In the genomic region with DNA sequence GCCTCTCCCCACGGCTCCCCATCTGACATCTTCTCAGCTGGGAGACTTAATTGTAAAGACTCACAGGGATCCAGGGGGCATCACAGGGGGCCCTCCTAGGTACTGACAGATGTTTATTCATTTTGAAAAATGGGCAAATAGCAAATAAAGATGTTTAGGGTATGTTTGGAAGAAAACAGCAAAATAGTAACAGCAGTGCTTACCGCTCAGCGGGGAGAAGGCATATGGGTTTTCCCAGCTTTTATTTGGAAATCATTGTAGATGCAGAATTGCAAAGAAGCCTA, we compare ENCODE assay signal across 18 cellular contexts. TPM values are rescaled to one million over a fixed set of nuclear protein-coding genes. Genes with fewer than 3 reads are reported as not detected.
A peak's percentile ranks its signal among the peaks of the same experiment; 100 is the strongest.
DNase-seq lines count a peak whose midpoint lies in the region; ATAC-seq and TF ChIP-seq lines count a peak whose summit lies in the region.
"Had no signal": no experiment of that assay in that cellular context is flagged by ENCODE, and none has a peak within 500 bp of the region (broad histone marks: within the 10 kb centered on the region; RNA-seq: fewer than 3 reads in every experiment).

No MANE protein-coding gene starts in this region.

- no peaks in the 10 kb centered on the region for H3K4me1 ChIP-seq in HEK293 (ENCODE audit: control insufficient read depth, insufficient read depth, low read length)
- H3K4me1 ChIP-seq in adipocyte (ENCODE audit: control insufficient read depth, insufficient read depth, low read length) = peaks cover 42% of the 10 kb centered on the region
- H3K4me1 ChIP-seq: BE2C had no signal

- TF ChIP-seq CTCF in HEK293 (tag by site-specific recombination; IDR thresholded peaks at IDR 0.05) = no peak
- TF ChIP-seq CTCF in neural crest cell (conservative IDR thresholded peaks at IDR 0.05) = no peak

- peak overlapping the region; percentile 31 for H3K4me3 Mint-ChIP-seq in neural crest cell
- H3K4me3 Mint-ChIP-seq: CD4-positive, alpha-beta memory T cell; H9 had no signal

- DNase-seq in adipocyte (ENCODE audit: low read depth) (no peak), neural crest cell (ENCODE audit: low read depth, low spot score) (no peak), substantia nigra (lab: John Stamatoyannopoulos, UW) (no peak), AG08396 (ENCODE audit: low spot score) (no peak), NOMO-1 treated with dmso at 0.1 percent for 144 hours (lab: John Stamatoyannopoulos, UW; ENCODE audit: unreplicated experiment) (no peak)
- DNase-seq: BE2C; H9; NCI-H1105; NCI-H1694; NK-92 treated with Interleukin-12 subunit alpha and Interleukin-12 subunit beta, amount 100 ng/mL, for 24 hours; RPMI8226; SIG-M5; T-helper 1 cell had no signal

- CTCF ChIA-PET in HEK293 (lab: Yijun Ruan, JAX) = interaction anchor here (1.0 to 7.0 kb wide), 3 partner anchors 9 to 49 kb away, joined by 4 to 72 read pairs (median 5); no protein-coding TSS in a partner anchor

- H3K4me3 ChIP-seq in HEK293 (ENCODE audit: low read depth, low read length) = no peak overlapping the region
- no peak overlapping the region for H3K4me3 ChIP-seq in adipocyte (ENCODE audit: low read length)

- H3K27ac ChIP-seq in HEK293 (ENCODE audit: extremely low read depth, low read depth, low read length) (no peak overlapping the region), substantia nigra (ENCODE audit: low read depth, low read length, poor library complexity, severe bottlenecking) (no peak overlapping the region)

- H3K27me3 Mint-ChIP-seq in neural crest cell (ENCODE audit: low read depth) = peaks cover 2% of the 10 kb centered on the region

- peaks cover 57% of the 10 kb centered on the region for H3K4me1 Mint-ChIP-seq in neural crest cell

- H3K9me3 ChIP-seq in HEK293 (ENCODE audit: control insufficient read depth, insufficient read depth, low read depth, low read length) (no peaks in the 10 kb centered on the region), adipocyte (ENCODE audit: control insufficient read depth, low read length) (no peaks in the 10 kb centered on the region)
- H3K9me3 ChIP-seq: BE2C had no signal

- ATAC-seq in GM18861 (IDR thresholded peaks at IDR 0.05; ENCODE audit: unreplicated experiment) = no peak

- H3K36me3 ChIP-seq in HEK293 (ENCODE audit: control insufficient read depth in 2 of 2, insufficient read depth in 1 of 2, low read length in 2 of 2) (no peaks in the 10 kb centered on the region), adipocyte (ENCODE audit: control insufficient read depth, insufficient read depth, low read length, severe bottlenecking) (no peaks in the 10 kb centered on the region)
- H3K36me3 ChIP-seq: BE2C had no signal

- peak overlapping the region; percentile 7 for H3K9ac ChIP-seq in adipocyte (ENCODE audit: low read length)

- H3K27me3 ChIP-seq in adipocyte (replicated peaks; ENCODE audit: control insufficient read depth, insufficient read depth, low read length) = peaks cover 7% of the 10 kb centered on the region
- H3K27me3 ChIP-seq: BE2C had no signal

- no peak overlapping the region for H3K27ac Mint-ChIP-seq in neural crest cell (ENCODE audit: unreplicated experiment)
- H3K27ac Mint-ChIP-seq: CD4-positive, alpha-beta memory T cell; H9 had no signal

- POLR2A ChIA-PET in HEK293 (lab: Yijun Ruan, JAX) = no interaction called here

- H3K36me3 Mint-ChIP-seq in neural crest cell (ENCODE audit: low read depth) = no peaks in the 10 kb centered on the region
- H3K36me3 Mint-ChIP-seq: CD4-positive, alpha-beta memory T cell had no signal

- no peaks in the 10 kb centered on the region for H3K9me3 Mint-ChIP-seq in neural crest cell
- H3K9me3 Mint-ChIP-seq: CD4-positive, alpha-beta memory T cell; H9 had no signal

TF ChIP-seq in HEK293, 187 proteins besides CTCF, POLR2A, EP300 and RAD21:
- no peak for TF ChIP-seq ZNF138 (tag by site-specific recombination; IDR thresholded peaks at IDR 0.05; ENCODE audit: borderline replicate concordance)
- peak; percentile 54 for TF ChIP-seq ZIC2 (tag by site-specific recombination; IDR thresholded peaks at IDR 0.05)
- TF ChIP-seq YY1 (tag by site-specific recombination; IDR thresholded peaks at IDR 0.05) = no peak
- TF ChIP-seq, protein P1, sequence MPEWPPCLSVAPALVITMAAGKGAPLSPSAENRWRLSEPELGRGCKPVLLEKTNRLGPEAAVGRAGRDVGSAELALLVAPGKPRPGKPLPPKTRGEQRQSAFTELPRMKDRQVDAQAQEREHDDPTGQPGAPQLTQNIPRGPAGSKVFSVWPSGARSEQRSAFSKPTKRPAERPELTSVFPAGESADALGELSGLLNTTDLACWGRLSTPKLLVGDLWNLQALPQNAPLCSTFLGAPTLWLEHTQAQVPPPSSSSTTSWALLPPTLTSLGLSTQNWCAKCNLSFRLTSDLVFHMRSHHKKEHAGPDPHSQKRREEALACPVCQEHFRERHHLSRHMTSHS (tag by site-specific recombination; IDR thresholded peaks at IDR 0.05) = no peak
- no peak for TF ChIP-seq MYNN (tag by site-specific recombination; IDR thresholded peaks at IDR 0.05; ENCODE audit: borderline replicate concordance)
- TF ChIP-seq GLIS1 (tag by site-specific recombination; IDR thresholded peaks at IDR 0.05) = peak; percentile 97

RNA-seq across cellular contexts. Expression of a gene that starts 2.7 kb away (rescaled TPM):
- total RNA-seq in neural crest cell = 6.1 and 6.9 TPM in 2 replicates
- total RNA-seq: CD4-positive, alpha-beta memory T cell; H9 had no signal

RNA-seq across cellular contexts. Expression of a gene that starts 17.1 kb away (rescaled TPM):
- 59.0 and 59.4 TPM in 2 replicates for total RNA-seq in neural crest cell

RNA-seq across cellular contexts. Expression of a gene that starts 21.3 kb away (rescaled TPM):
- 42.4 and 44.0 TPM in 2 replicates for total RNA-seq in neural crest cell
- total RNA-seq: CD4-positive, alpha-beta memory T cell; NCI-H460; OCI-LY7 had no signal

RNA-seq across cellular contexts. Expression of a gene that starts 39.6 kb away (rescaled TPM):
- total RNA-seq in neural crest cell = 128 and 132 TPM in 2 replicates

RNA-seq across cellular contexts. Expression of a gene that starts 60.0 kb away (rescaled TPM):
- 8.9 and 10.2 TPM in 2 replicates for total RNA-seq in neural crest cell
